Comparison of ENCODE assay signal across 26 cellular contexts in genomic region chr4:74339501-74339900, GRCh38. TPM values are rescaled to one million over a fixed set of nuclear protein-coding genes. Genes with fewer than 3 reads are reported as not detected.
"Had no signal": no experiment of that assay in that cellular context is flagged by ENCODE, and none has a peak within 500 bp of the region (broad histone marks: within the 10 kb centered on the region; RNA-seq: fewer than 3 reads in every experiment).

No MANE protein-coding gene starts in this region.

- H3K9ac ChIP-seq: parathyroid adenoma had no signal

- H3K79me2 ChIP-seq: parathyroid adenoma had no signal

- H3K36me3 ChIP-seq: esophagus squamous epithelium, gastroesophageal sphincter, tibial artery had no signal

- H3K27me3 ChIP-seq: esophagus squamous epithelium, gastroesophageal sphincter, tibial artery had no signal

- ATAC-seq: activated CD4-positive, CD25-positive, alpha-beta regulatory T cell treated with anti-CD3 and anti-CD28 coated beads, Interleukin-2, amount 50 U/mL, for 24 hours; activated T-cell treated with anti-CD3 and anti-CD28 coated beads, Interleukin-2, amount 50 U/mL, for 72 hours; gastroesophageal sphincter; left ventricle myocardium superior; natural killer cell treated with Interleukin-12 subunit alpha and Interleukin-12 subunit beta and Interleukin-15 and Interleukin-18, amount 100 ng/mL, for 72 hours; right cardiac atrium; stimulated activated effector memory CD8-positive, alpha-beta T cell treated with anti-CD3 and anti-CD28 coated beads, Interleukin-12 subunit alpha, Interleukin-12 subunit beta, amount 100 ng/mL, for 72 hours; stimulated activated naive CD8-positive, alpha-beta T cell treated with anti-CD3 and anti-CD28 coated beads, Interleukin-15, amount 100 ng/mL, for 72 hours had no signal

- H3K4me1 ChIP-seq: esophagus squamous epithelium, gastroesophageal sphincter, parathyroid adenoma, tibial artery had no signal

- DNase-seq: activated CD4-positive, alpha-beta memory T cell treated with anti-CD3 and anti-CD28 coated beads, Interleukin-2, amount 10 ng/mL, durations not matched to agents 7 days and 5 days; activated CD4-positive, alpha-beta T cell treated with anti-CD3 and anti-CD28 coated beads, Interleukin-2, amount 10 ng/mL, durations not matched to agents 24 days and 14 days; activated effector memory CD4-positive, alpha-beta T cell treated with Interleukin-2 at 50 U/mL for 16 hours; activated naive CD4-positive, alpha-beta T cell treated with anti-CD3 and anti-CD28 coated beads, Interleukin-2, amount 10 ng/mL, durations not matched to agents 7 days and 5 days; activated T-cell treated with anti-CD3 and anti-CD28 coated beads, Interleukin-2, amount 50 U/mL, for 72 hours; amygdala; endodermal cell; esophagus squamous epithelium; head of caudate nucleus; hypothalamus; left ventricle myocardium superior; midbrain; right cardiac atrium; small intestine; stimulated activated CD4-positive, alpha-beta T cell treated with anti-CD3 and anti-CD28 coated beads, Interleukin-2, amount 100 ng/mL, for 24 hours; stimulated activated naive CD8-positive, alpha-beta T cell treated with anti-CD3 and anti-CD28 coated beads, Interleukin-15, amount 100 ng/mL, for 72 hours; tibial artery had no signal

- H3K27ac ChIP-seq: coronary artery, gastroesophageal sphincter, parathyroid adenoma, tibial artery, VCaP had no signal

- H3K4me3 ChIP-seq: coronary artery, esophagus squamous epithelium, gastroesophageal sphincter, tibial artery had no signal

- H2AFZ ChIP-seq: parathyroid adenoma had no signal

- FAIRE-seq: bronchial epithelial cell, small intestine had no signal

RNA-seq across cellular contexts. Expression of gene EREG, which starts 25.4 kb away (rescaled TPM):
- total RNA-seq: activated CD4-positive, alpha-beta memory T cell treated with anti-CD3 and anti-CD28 coated beads, Interleukin-2, amount 10 ng/mL, durations not matched to agents 7 days and 5 days; activated CD4-positive, alpha-beta T cell treated with anti-CD3 and anti-CD28 coated beads, Interleukin-2, amount 10 ng/mL, durations not matched to agents 24 days and 14 days; natural killer cell treated with Interleukin-12 subunit alpha and Interleukin-12 subunit beta and Interleukin-15 and Interleukin-18, amount 100 ng/mL, for 72 hours; pulmonary artery endothelial cell had no signal

RNA-seq across cellular contexts. Expression of gene EPGN, which starts 31.2 kb away (rescaled TPM):
- total RNA-seq: activated CD4-positive, alpha-beta T cell treated with anti-CD3 and anti-CD28 coated beads, Interleukin-2, amount 10 ng/mL, durations not matched to agents 24 days and 14 days; endodermal cell had no signal
- polyA plus RNA-seq: right cardiac atrium, small intestine had no signal
